Comparison of ENCODE assay signal across 1 cellular context in the genomic region with DNA sequence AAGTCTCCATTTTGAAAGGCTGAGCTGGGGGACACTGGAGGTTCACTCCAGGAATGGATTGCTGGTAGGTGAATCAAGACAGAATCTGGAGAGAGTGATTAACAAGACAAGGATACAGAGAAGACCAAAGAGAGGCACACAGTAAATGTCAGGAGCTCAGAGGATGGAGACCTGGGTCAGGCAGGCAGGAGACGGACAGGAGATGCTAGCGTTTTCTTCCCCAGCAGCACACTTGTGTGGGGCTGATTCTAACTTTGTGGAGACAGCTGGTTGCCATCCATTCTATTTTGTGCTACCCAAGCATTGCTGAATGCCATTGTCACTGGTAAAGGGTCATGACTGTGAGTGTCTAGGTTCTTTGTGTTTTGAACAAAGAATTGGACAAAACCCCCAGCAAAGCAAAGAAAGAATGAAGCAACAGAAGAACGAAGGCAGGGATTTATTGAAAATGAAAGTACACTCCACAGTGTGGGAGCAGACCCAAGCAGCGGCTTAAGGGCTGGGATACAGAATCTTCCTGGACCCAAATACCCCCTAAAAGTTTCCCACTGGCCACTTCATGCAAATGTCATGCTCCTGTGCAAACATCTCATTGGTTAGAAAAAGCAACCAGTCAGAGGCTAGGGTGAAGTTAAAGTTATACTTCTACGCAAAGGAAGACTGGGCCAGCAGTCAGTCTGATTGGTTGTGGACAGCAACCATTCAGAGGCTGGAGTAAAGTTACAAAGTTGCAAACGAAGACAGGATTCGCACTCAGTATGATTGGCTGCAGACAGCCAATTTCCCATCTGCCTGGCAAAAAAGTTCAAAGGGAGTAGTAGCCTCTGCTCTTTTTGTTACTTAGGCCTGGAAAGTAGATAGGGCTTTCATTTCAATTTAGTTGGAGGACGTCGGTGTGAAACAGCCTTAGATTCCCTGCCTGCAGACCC.
TF ChIP-seq lines count a peak whose summit lies in the region.

No MANE protein-coding gene starts in this region.

TF ChIP-seq in SK-N-SH, 30 proteins besides CTCF, POLR2A, EP300 and RAD21 (continued from another document):
- no peak for TF ChIP-seq RXRA (IDR thresholded peaks at IDR 0.05; ENCODE audit: borderline replicate concordance, low read depth)
